In the genomic region with DNA sequence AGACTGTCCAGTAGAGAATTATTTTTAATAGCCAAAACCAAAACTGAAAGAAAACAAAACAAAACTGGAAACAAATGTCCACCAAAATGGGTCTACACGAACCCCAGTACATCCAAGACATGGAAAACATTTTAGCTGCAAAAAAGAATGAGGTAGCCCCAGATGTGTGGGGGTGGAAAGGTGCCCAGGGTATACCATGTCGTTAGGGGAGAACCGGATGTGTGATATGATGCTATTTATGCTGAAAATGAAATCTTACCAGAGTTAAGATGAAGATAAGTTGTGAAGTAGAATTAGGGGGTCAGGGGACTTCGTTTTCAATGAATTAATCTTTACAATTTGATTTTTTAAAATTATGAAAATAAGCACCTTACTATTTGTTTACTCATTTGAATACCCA, we compare ENCODE assay signal across 6 cellular contexts.
DNase-seq lines count a peak whose midpoint lies in the region; ATAC-seq and TF ChIP-seq lines count a peak whose summit lies in the region.
"Not testable (repeated sequence)": the region's sequence is repeated elsewhere in the genome, so short reads cannot be mapped to it uniquely, and the experiment has no call there.

No MANE protein-coding gene starts in this region.

- CTCF ChIA-PET in CD8-positive, alpha-beta T cell (lab: Charles Lee); activated CD8-positive, alpha-beta T cell treated with anti-CD3 and anti-CD28 coated beads, Interleukin-2, amount 10 ng/mL, durations not matched to agents 7 days and 5 days (lab: Charles Lee): not testable (repeated sequence)

- H3K27ac Mint-ChIP-seq in CD8-positive, alpha-beta T cell, result peak overlapping the region; percentile 79
- peak overlapping the region; percentile 64 for H3K27ac Mint-ChIP-seq in activated CD8-positive, alpha-beta T cell treated with anti-CD3 and anti-CD28 coated beads, Interleukin-2, amount 10 ng/mL, durations not matched to agents 7 days and 5 days
- peak overlapping the region; percentile 71 for H3K27ac Mint-ChIP-seq in activated naive CD8-positive, alpha-beta T cell treated with anti-CD3 and anti-CD28 coated beads, Interleukin-2, amount 10 ng/mL, durations not matched to agents 7 days and 5 days
- H3K27ac Mint-ChIP-seq in immature natural killer cell, result peak overlapping the region in 1 of 6 donors; percentile 66
- H3K27ac Mint-ChIP-seq in natural killer cell treated with Interleukin-12 subunit alpha and Interleukin-12 subunit beta and Interleukin-15 and Interleukin-18, amount 100 ng/mL, for 72 hours, result peak overlapping the region; percentile 43

- peak; percentile 38 for ATAC-seq in CD8-positive, alpha-beta T cell
- not testable (repeated sequence) for ATAC-seq in activated CD8-positive, alpha-beta T cell treated with anti-CD3 and anti-CD28 coated beads, Interleukin-2, amount 10 ng/mL, durations not matched to agents 7 days and 5 days; activated naive CD8-positive, alpha-beta T cell treated with anti-CD3 and anti-CD28 coated beads, Interleukin-2, amount 10 ng/mL, durations not matched to agents 7 days and 5 days (ENCODE audit: low read depth); natural killer cell treated with Interleukin-12 subunit alpha and Interleukin-12 subunit beta and Interleukin-15 and Interleukin-18, amount 100 ng/mL, for 72 hours

- not testable (repeated sequence) for H3K4me1 ChIP-seq in CD8-positive, alpha-beta T cell (ENCODE audit: insufficient read depth, low read length)

- in situ Hi-C loops in GM13977 (cut with MboI; ENCODE audit: low pct_unique_long_range_greater_than_20kb, low sequenced_read_pairs, unreplicated experiment), result not testable (repeated sequence)

- not testable (repeated sequence) for TF ChIP-seq CTCF in CD8-positive, alpha-beta T cell (IDR thresholded peaks at IDR 0.05); GM13977 (IDR thresholded peaks at IDR 0.05; ENCODE audit: extremely low read depth, insufficient read depth, missing control alignments)

- not testable (repeated sequence) for H3K4me1 Mint-ChIP-seq in CD8-positive, alpha-beta T cell (ENCODE audit: low read depth); activated CD8-positive, alpha-beta T cell treated with anti-CD3 and anti-CD28 coated beads, Interleukin-2, amount 10 ng/mL, durations not matched to agents 7 days and 5 days (ENCODE audit: low read depth); activated naive CD8-positive, alpha-beta T cell treated with anti-CD3 and anti-CD28 coated beads, Interleukin-2, amount 10 ng/mL, durations not matched to agents 7 days and 5 days; natural killer cell treated with Interleukin-12 subunit alpha and Interleukin-12 subunit beta and Interleukin-15 and Interleukin-18, amount 100 ng/mL, for 72 hours (ENCODE audit: low read depth in 2 of 2)
- peaks cover 2 to 11% of the 10 kb centered on the region in 2 donors for H3K4me1 Mint-ChIP-seq in immature natural killer cell

- H3K9me3 ChIP-seq in CD8-positive, alpha-beta T cell (ENCODE audit: low read length), result not testable (repeated sequence)

- intact Hi-C loops in CD8-positive, alpha-beta T cell (cut with DNase I, micrococcal nuclease), result not testable (repeated sequence)

- H3K27me3 Mint-ChIP-seq in CD8-positive, alpha-beta T cell (ENCODE audit: low read depth); activated CD8-positive, alpha-beta T cell treated with anti-CD3 and anti-CD28 coated beads, Interleukin-2, amount 10 ng/mL, durations not matched to agents 7 days and 5 days (ENCODE audit: low read depth); activated naive CD8-positive, alpha-beta T cell treated with anti-CD3 and anti-CD28 coated beads, Interleukin-2, amount 10 ng/mL, durations not matched to agents 7 days and 5 days; immature natural killer cell (ENCODE audit: low read depth in 3 of 3); natural killer cell treated with Interleukin-12 subunit alpha and Interleukin-12 subunit beta and Interleukin-15 and Interleukin-18, amount 100 ng/mL, for 72 hours: not testable (repeated sequence)

- not testable (repeated sequence) for H3K27ac ChIP-seq in CD8-positive, alpha-beta T cell (ENCODE audit: low read depth, low read length)

- H3K36me3 Mint-ChIP-seq in CD8-positive, alpha-beta T cell; activated CD8-positive, alpha-beta T cell treated with anti-CD3 and anti-CD28 coated beads, Interleukin-2, amount 10 ng/mL, durations not matched to agents 7 days and 5 days (ENCODE audit: low read depth); activated naive CD8-positive, alpha-beta T cell treated with anti-CD3 and anti-CD28 coated beads, Interleukin-2, amount 10 ng/mL, durations not matched to agents 7 days and 5 days; immature natural killer cell; natural killer cell treated with Interleukin-12 subunit alpha and Interleukin-12 subunit beta and Interleukin-15 and Interleukin-18, amount 100 ng/mL, for 72 hours: not testable (repeated sequence)

- H3K9me3 Mint-ChIP-seq in CD8-positive, alpha-beta T cell; activated CD8-positive, alpha-beta T cell treated with anti-CD3 and anti-CD28 coated beads, Interleukin-2, amount 10 ng/mL, durations not matched to agents 7 days and 5 days (ENCODE audit: insufficient read depth); activated naive CD8-positive, alpha-beta T cell treated with anti-CD3 and anti-CD28 coated beads, Interleukin-2, amount 10 ng/mL, durations not matched to agents 7 days and 5 days; immature natural killer cell; natural killer cell treated with Interleukin-12 subunit alpha and Interleukin-12 subunit beta and Interleukin-15 and Interleukin-18, amount 100 ng/mL, for 72 hours: not testable (repeated sequence)

- H3K4me3 Mint-ChIP-seq in CD8-positive, alpha-beta T cell; activated CD8-positive, alpha-beta T cell treated with anti-CD3 and anti-CD28 coated beads, Interleukin-2, amount 10 ng/mL, durations not matched to agents 7 days and 5 days; activated naive CD8-positive, alpha-beta T cell treated with anti-CD3 and anti-CD28 coated beads, Interleukin-2, amount 10 ng/mL, durations not matched to agents 7 days and 5 days: not testable (repeated sequence)
- peak overlapping the region in 4 of 5 donors; percentile 40 to 65 (median 52) for H3K4me3 Mint-ChIP-seq in immature natural killer cell
- peak overlapping the region; percentile 62 for H3K4me3 Mint-ChIP-seq in natural killer cell treated with Interleukin-12 subunit alpha and Interleukin-12 subunit beta and Interleukin-15 and Interleukin-18, amount 100 ng/mL, for 72 hours

- H3K36me3 ChIP-seq in CD8-positive, alpha-beta T cell (ENCODE audit: insufficient read depth, low read length), result not testable (repeated sequence)

- POLR2A ChIA-PET in CD8-positive, alpha-beta T cell (lab: Charles Lee); activated CD8-positive, alpha-beta T cell treated with anti-CD3 and anti-CD28 coated beads, Interleukin-2, amount 10 ng/mL, durations not matched to agents 7 days and 5 days (lab: Charles Lee); activated naive CD8-positive, alpha-beta T cell treated with anti-CD3 and anti-CD28 coated beads, Interleukin-2, amount 10 ng/mL, durations not matched to agents 7 days and 5 days (lab: Charles Lee): not testable (repeated sequence)

- not testable (repeated sequence) for DNase-seq in CD8-positive, alpha-beta T cell; activated CD8-positive, alpha-beta T cell treated with anti-CD3 and anti-CD28 coated beads, Interleukin-2, amount 10 ng/mL, durations not matched to agents 7 days and 5 days; activated naive CD8-positive, alpha-beta T cell treated with anti-CD3 and anti-CD28 coated beads, Interleukin-2, amount 10 ng/mL, durations not matched to agents 7 days and 5 days; immature natural killer cell; natural killer cell treated with Interleukin-12 subunit alpha and Interleukin-12 subunit beta and Interleukin-15 and Interleukin-18, amount 100 ng/mL, for 72 hours (ENCODE audit: low spot score)
- DNase-seq in GM13977 (ENCODE audit: low spot score), result peak; percentile 0

- H3K27me3 ChIP-seq in CD8-positive, alpha-beta T cell (ENCODE audit: insufficient read depth, low read length), result not testable (repeated sequence)

- H3K4me3 ChIP-seq in CD8-positive, alpha-beta T cell (ENCODE audit: low read depth, low read length), result not testable (repeated sequence)
